8 cellular contexts compared by ENCODE assay signal in the genomic region with DNA sequence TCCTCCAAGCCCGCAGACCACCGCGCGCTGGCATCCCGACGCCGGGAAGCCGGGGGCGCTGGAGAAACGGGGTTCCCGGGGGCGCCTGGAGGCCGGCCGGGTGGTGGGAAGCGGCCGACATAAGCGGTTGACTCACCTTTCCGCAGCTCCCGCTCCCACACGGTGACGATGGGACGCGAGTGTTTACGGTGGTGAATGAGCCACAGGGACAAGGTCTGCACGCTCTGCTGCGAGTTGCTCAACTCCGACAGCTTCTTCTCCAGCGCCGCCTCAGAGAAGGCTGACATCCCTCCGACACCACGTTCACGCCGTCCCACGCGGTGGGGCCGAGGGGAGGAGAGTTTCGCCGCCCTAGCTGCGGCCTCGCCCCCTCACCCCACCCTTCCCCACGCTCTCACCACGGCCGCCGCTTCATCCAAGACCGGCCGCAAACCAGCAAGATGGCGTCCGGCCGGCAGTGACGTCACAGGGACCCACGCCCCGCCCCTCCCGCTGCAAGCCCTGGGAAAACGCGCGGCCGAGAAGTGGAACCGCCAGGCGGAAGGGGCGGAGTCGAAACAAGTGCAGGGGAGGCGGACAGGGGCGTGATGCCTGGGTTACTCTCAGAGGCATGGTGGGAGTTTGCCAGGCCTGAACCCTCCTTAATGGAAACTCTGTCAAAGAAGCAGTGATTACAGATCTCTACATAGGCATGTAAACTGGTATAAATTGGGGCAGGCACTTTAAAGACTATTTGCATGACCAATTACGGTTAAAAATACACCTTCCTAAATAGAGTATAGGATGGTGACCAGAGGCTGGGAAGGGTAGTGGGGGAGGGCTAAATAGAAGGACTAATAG. TPM values are rescaled to one million over a fixed set of nuclear protein-coding genes. Genes with fewer than 3 reads are reported as not detected.
DNase-seq lines count a peak whose midpoint lies in the region; ATAC-seq, FAIRE-seq and TF ChIP-seq lines count a peak whose summit lies in the region.

A gene with protein sequence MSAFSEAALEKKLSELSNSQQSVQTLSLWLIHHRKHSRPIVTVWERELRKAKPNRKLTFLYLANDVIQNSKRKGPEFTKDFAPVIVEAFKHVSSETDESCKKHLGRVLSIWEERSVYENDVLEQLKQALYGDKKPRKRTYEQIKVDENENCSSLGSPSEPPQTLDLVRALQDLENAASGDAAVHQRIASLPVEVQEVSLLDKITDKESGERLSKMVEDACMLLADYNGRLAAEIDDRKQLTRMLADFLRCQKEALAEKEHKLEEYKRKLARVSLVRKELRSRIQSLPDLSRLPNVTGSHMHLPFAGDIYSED (minus strand): TSS at position 442 of the 840 bp plus-strand sequence. CDS start 155 bp downstream, at position 287.

- peak; percentile 97 for ATAC-seq in GM21447 (IDR thresholded peaks at IDR 0.05; ENCODE audit: unreplicated experiment)

- H3K36me3 Mint-ChIP-seq in Calu3 (ENCODE audit: insufficient read depth, unreplicated experiment) (peaks cover 21% of the 10 kb centered on the region), mesothelial cell of epicardium (peaks cover 6% of the 10 kb centered on the region)

- H3K4me2 ChIP-seq in OCI-LY1 (ENCODE audit: low read length), result peak within 1 kb of the TSS; percentile 86

- peak within 1 kb of the TSS; percentile 98 for H3K4me3 ChIP-seq in HUES64 (ENCODE audit: low read length)
- peak within 1 kb of the TSS; percentile 80 for H3K4me3 ChIP-seq in OCI-LY1 (ENCODE audit: low read depth, low read length, poor library complexity, severe bottlenecking)

- H3K36me3 ChIP-seq in HUES64 (ENCODE audit: insufficient read depth, low read length) (peaks cover 5% of the 10 kb centered on the region), OCI-LY1 (ENCODE audit: insufficient read depth, low read length) (peaks cover 16% of the 10 kb centered on the region)

- TF ChIP-seq CTCF in Calu3 (IDR thresholded peaks at IDR 0.05; ENCODE audit: unreplicated experiment) (no peak), OCI-LY1 (IDR thresholded peaks at IDR 0.05; ENCODE audit: low read length) (no peak), mesothelial cell of epicardium (IDR thresholded peaks at IDR 0.05; ENCODE audit: unreplicated experiment) (no peak)

- peak within 1 kb of the TSS; percentile 98 for H3K4me3 Mint-ChIP-seq in Calu3 (ENCODE audit: low read depth, unreplicated experiment)
- peak within 1 kb of the TSS; percentile 86 for H3K4me3 Mint-ChIP-seq in mesothelial cell of epicardium

- H3K27me3 Mint-ChIP-seq in Calu3 (ENCODE audit: unreplicated experiment) (no peaks in the 10 kb centered on the region), mesothelial cell of epicardium (ENCODE audit: low read depth) (peaks cover 7% of the 10 kb centered on the region)

- CTCF ChIA-PET in Calu3 (lab: Charles Lee), result no interaction called here

- H3K9me3 ChIP-seq in HUES64 (ENCODE audit: insufficient read depth, low read depth, low read length) (no peaks in the 10 kb centered on the region), OCI-LY1 (ENCODE audit: low read length) (no peaks in the 10 kb centered on the region)

- H4K20me1 ChIP-seq in OCI-LY1 (ENCODE audit: insufficient read depth, low read length), result no peaks in the 10 kb centered on the region

- no peak within 1 kb of the TSS for H2AFZ ChIP-seq in OCI-LY1 (ENCODE audit: low read length)

- peak; percentile 99 for DNase-seq in Calu3
- DNase-seq in activated CD8-positive, alpha-beta memory T cell treated with anti-CD3 and anti-CD28 coated beads, Interleukin-2, amount 50 U/mL, for 4 hours, result peak; percentile 99
- DNase-seq in mesothelial cell of epicardium (ENCODE audit: low spot score in 2 of 2, unreplicated experiment in 2 of 2), result peak; percentile 95 to 99
- DNase-seq in stimulated activated CD8-positive, alpha-beta memory T cell treated with anti-CD3 and anti-CD28 coated beads, Interleukin-15, amount 100 ng/mL, for 48 hours (ENCODE audit: low read depth in 2 of 2), result peak; percentile 96 to 98

- no peaks in the 10 kb centered on the region for H3K9me2 ChIP-seq in OCI-LY1 (ENCODE audit: low read depth, low read length)

- peak within 1 kb of the TSS; percentile 93 for H3K9ac ChIP-seq in HUES64 (ENCODE audit: low read depth, low read length)
- peak within 1 kb of the TSS; percentile 79 for H3K9ac ChIP-seq in OCI-LY1 (ENCODE audit: low read length)

- H3K27me3 ChIP-seq in HUES64 (ENCODE audit: insufficient read depth, low read length), result no peaks in the 10 kb centered on the region
- H3K27me3 ChIP-seq in OCI-LY1 (ENCODE audit: insufficient read depth, low read length), result no peaks in the 10 kb centered on the region

- under 1% methylated on average over 63 of the region's 64 CpGs for WGBS in HUES64

- peaks cover 47% of the 10 kb centered on the region for H3K79me2 ChIP-seq in OCI-LY1 (ENCODE audit: insufficient read depth, low read length)

- peak within 1 kb of the TSS; percentile 81 for H3K27ac ChIP-seq in HUES64 (ENCODE audit: low read depth, low read length)
- peak within 1 kb of the TSS; percentile 44 for H3K27ac ChIP-seq in OCI-LY1 (ENCODE audit: low read depth, low read length, poor library complexity, severe bottlenecking)

- no TSS peak for BruUV-seq in Calu3 (replicated peaks; lab: Mats Ljungman, UMichigan)

- H3K4me1 Mint-ChIP-seq in Calu3 (ENCODE audit: low read depth, unreplicated experiment), result peaks cover 17% of the 10 kb centered on the region
- H3K4me1 Mint-ChIP-seq in mesothelial cell of epicardium, result peaks cover 27% of the 10 kb centered on the region

- H3F3A ChIP-seq in OCI-LY1 (ENCODE audit: insufficient read depth, low read length), result no peaks in the 10 kb centered on the region

- intact Hi-C loops in Calu3 (cut with micrococcal nuclease; ENCODE audit: unreplicated experiment), result no loop called here

- H3K9me3 Mint-ChIP-seq in Calu3 (ENCODE audit: low read depth, unreplicated experiment) (no peaks in the 10 kb centered on the region), mesothelial cell of epicardium (no peaks in the 10 kb centered on the region)

- H3K27ac Mint-ChIP-seq in Calu3 (ENCODE audit: unreplicated experiment), result peak within 1 kb of the TSS; percentile 93
- H3K27ac Mint-ChIP-seq in mesothelial cell of epicardium, result peak within 1 kb of the TSS; percentile 93

- peak; percentile 83 for FAIRE-seq in endometrium (lab: Jason Lieb, UNC)

- H3K4me1 ChIP-seq in HUES64 (ENCODE audit: insufficient read depth, low read length), result peaks cover 14% of the 10 kb centered on the region; the same call in 1 of the 2 replicates
- H3K4me1 ChIP-seq in OCI-LY1 (ENCODE audit: insufficient read depth, low read length, severe bottlenecking), result peaks cover 32% of the 10 kb centered on the region

RNA-seq across cellular contexts. Expression of the gene that starts here (rescaled TPM):
- total RNA-seq in Calu3 (2022) (68.8 and 72.6 TPM in 2 replicates), mesothelial cell of epicardium (66.0 to 68.2 TPM (median 67.0 TPM) in 3 replicates)
- polyA plus RNA-seq in HUES64 (2013, experiment 1 of 2), result 63.4 TPM
- 72.2 TPM for polyA plus RNA-seq in HUES64 (2013, experiment 2 of 2)

Comparison
In these comparisons a context has a peak if more than half of its experiments do, and no peak if none do; other contexts are left out.
1. Peak in every context shown above with its lines: DNase-seq, ATAC-seq, H3K4me3 ChIP-seq and H3K27ac ChIP-seq.